Comparison of ENCODE assay signal across 19 cellular contexts in genomic region chr7:11810043-11810625, GRCh38. TPM values are rescaled to one million over a fixed set of nuclear protein-coding genes. Genes with fewer than 3 reads are reported as not detected.
DNase-seq lines count a peak whose midpoint lies in the region; ATAC-seq, FAIRE-seq and TF ChIP-seq lines count a peak whose summit lies in the region.
"Had no signal": no experiment of that assay in that cellular context is flagged by ENCODE, and none has a peak within 500 bp of the region (broad histone marks: within the 10 kb centered on the region; RNA-seq: fewer than 3 reads in every experiment).

No MANE protein-coding gene starts in this region.

- H3K4me2 ChIP-seq in GM23338 = no peak overlapping the region
- no peak overlapping the region for H3K4me2 ChIP-seq in GM12878 (ENCODE audit: control insufficient read depth, insufficient read depth)

- TF ChIP-seq CTCF in GM23338 (conservative IDR thresholded peaks at IDR 0.05; ENCODE audit: low read depth in 2 of 2) (no peak), GM12878 (IDR thresholded peaks at IDR 0.05 in 2 of 3, conservative IDR thresholded peaks at IDR 0.05 in 1 of 3; ENCODE audit: control insufficient read depth in 2 of 3, extremely low read depth in 1 of 3, insufficient read depth in 1 of 3, low read depth in 3 of 3, low read length in 3 of 3) (no peak)

- SMC1A ChIA-PET in GM12878 (lab: Charles Lee; ENCODE audit: uncharacterized antibody, unreplicated experiment) = no interaction called here

- no peaks in the 10 kb centered on the region for H3K36me3 Mint-ChIP-seq in GM23338 (ENCODE audit: low read depth)
- H3K36me3 Mint-ChIP-seq in stimulated activated memory B cell treated with anti-CD40 and anti-IgM and Interleukin-4, amounts not matched to agents 10 μg/mL and 1 μg/mL and 100 μg/mL, for 72 hours = no peaks in the 10 kb centered on the region
- H3K36me3 Mint-ChIP-seq in activated naive CD8-positive, alpha-beta T cell treated with anti-CD3 and anti-CD28 coated beads for 36 hours = no peaks in the 10 kb centered on the region
- H3K36me3 Mint-ChIP-seq: CD4-positive, CD25-positive, alpha-beta regulatory T cell; CD8-positive, alpha-beta memory T cell had no signal

- DNase-seq in GM23338 (ENCODE audit: low spot score) = peak; percentile 17
- no peak for DNase-seq in GM12878 (ENCODE audit: low read depth, low spot score)
- peak; percentile 13 for DNase-seq in iPS-NIHi7 (ENCODE audit: extremely low spot score)
- DNase-seq in activated naive CD8-positive, alpha-beta T cell treated with anti-CD3 and anti-CD28 coated beads for 36 hours = no peak
- no peak for DNase-seq in NCI-H1694 (lab: John Stamatoyannopoulos, UW)
- no peak for DNase-seq in activated CD4-positive, alpha-beta T cell treated with anti-CD3 and anti-CD28 coated beads, Interleukin-2, amount 50 U/mL, for 48 hours
- DNase-seq: ACHN; BE2C; C1 segment of cervical spinal cord; Caco-2; CD4-positive, CD25-positive, alpha-beta regulatory T cell; CD8-positive, alpha-beta memory T cell had no signal

- H3K27me3 Mint-ChIP-seq in GM23338 (ENCODE audit: insufficient read depth, low read depth, poor library complexity) = no peaks in the 10 kb centered on the region
- H3K27me3 Mint-ChIP-seq in stimulated activated memory B cell treated with anti-CD40 and anti-IgM and Interleukin-4, amounts not matched to agents 10 μg/mL and 1 μg/mL and 100 μg/mL, for 72 hours = no peaks in the 10 kb centered on the region
- H3K27me3 Mint-ChIP-seq in activated naive CD8-positive, alpha-beta T cell treated with anti-CD3 and anti-CD28 coated beads for 36 hours = no peaks in the 10 kb centered on the region
- H3K27me3 Mint-ChIP-seq: CD4-positive, CD25-positive, alpha-beta regulatory T cell; CD8-positive, alpha-beta memory T cell had no signal

- H3K9me3 ChIP-seq in GM12878 (replicated peaks; ENCODE audit: control insufficient read depth, insufficient read depth, low read length) = no peaks in the 10 kb centered on the region
- H3K9me3 ChIP-seq: BE2C, Caco-2, HAP-1 had no signal

- no peak for TF ChIP-seq EP300 in GM12878 (IDR thresholded peaks at IDR 0.05; ENCODE audit: borderline replicate concordance in 1 of 2, control insufficient read depth in 1 of 2, low read depth in 2 of 2, low read length in 2 of 2)

- POLR2A ChIA-PET in GM12878 (lab: Charles Lee) = no interaction called here

- H3K27ac ChIP-seq in GM23338 (ENCODE audit: low read depth) (no peak overlapping the region), GM12878 (ENCODE audit: control insufficient read depth, insufficient read depth) (no peak overlapping the region)

- no peak overlapping the region for H3K9ac ChIP-seq in GM12878 (ENCODE audit: control insufficient read depth, insufficient read depth, low read length)

- CTCF ChIA-PET in GM12878 (lab: Yijun Ruan, JAX) = no interaction called here

- H4K20me1 ChIP-seq in GM23338 (replicated peaks; ENCODE audit: insufficient read depth) (no peaks in the 10 kb centered on the region), GM12878 (ENCODE audit: control insufficient read depth, insufficient read depth) (no peaks in the 10 kb centered on the region)

- no peaks in the 10 kb centered on the region for H3K9me3 Mint-ChIP-seq in GM23338
- no peaks in the 10 kb centered on the region for H3K9me3 Mint-ChIP-seq in stimulated activated memory B cell treated with anti-CD40 and anti-IgM and Interleukin-4, amounts not matched to agents 10 μg/mL and 1 μg/mL and 100 μg/mL, for 72 hours
- H3K9me3 Mint-ChIP-seq in activated naive CD8-positive, alpha-beta T cell treated with anti-CD3 and anti-CD28 coated beads for 36 hours = no peaks in the 10 kb centered on the region
- H3K9me3 Mint-ChIP-seq: CD8-positive, alpha-beta memory T cell had no signal

- in situ Hi-C loops in GM12878 (cut with MboI) = no loop called here

- intact Hi-C loops in GM12878 (cut with micrococcal nuclease; ENCODE audit: unreplicated experiment) = no loop called here

- H3K4me1 ChIP-seq in GM23338 (ENCODE audit: insufficient read depth) (no peaks in the 10 kb centered on the region), GM12878 (ENCODE audit: control insufficient read depth, insufficient read depth, low read length) (no peaks in the 10 kb centered on the region)
- H3K4me1 ChIP-seq: BE2C, Caco-2, HAP-1 had no signal

- no peaks in the 10 kb centered on the region for H3K9me2 ChIP-seq in GM23338 (ENCODE audit: insufficient read depth)

- H3K4me1 Mint-ChIP-seq in GM23338 = peaks cover 7% of the 10 kb centered on the region
- no peaks in the 10 kb centered on the region for H3K4me1 Mint-ChIP-seq in stimulated activated memory B cell treated with anti-CD40 and anti-IgM and Interleukin-4, amounts not matched to agents 10 μg/mL and 1 μg/mL and 100 μg/mL, for 72 hours
- no peaks in the 10 kb centered on the region for H3K4me1 Mint-ChIP-seq in activated naive CD8-positive, alpha-beta T cell treated with anti-CD3 and anti-CD28 coated beads for 36 hours
- H3K4me1 Mint-ChIP-seq: CD4-positive, CD25-positive, alpha-beta regulatory T cell; CD8-positive, alpha-beta memory T cell had no signal

- no peak for TF ChIP-seq RAD21 in GM12878 (IDR thresholded peaks at IDR 0.05; ENCODE audit: insufficient read depth, low read depth, low read length)

- 8% methylated on average over 4 of the region's 4 CpGs for WGBS in GM12878 (ENCODE audit: insufficient coverage, insufficient replicate concordance, low lambda C conversion rate, missing lambda C conversion rate)

- H3K27me3 ChIP-seq in GM23338 (ENCODE audit: insufficient read depth) = no peaks in the 10 kb centered on the region
- no peaks in the 10 kb centered on the region for H3K27me3 ChIP-seq in GM12878 (replicated peaks in 1 of 2; ENCODE audit: control insufficient read depth in 2 of 2, insufficient read depth in 2 of 2, low read length in 1 of 2)
- H3K27me3 ChIP-seq: BE2C had no signal

- peak; percentile 18 for FAIRE-seq in GM12878 (lab: Jason Lieb, UNC)
- FAIRE-seq: D721Med, G401.6, GM12892, GM18507, HepG2 had no signal

- no peaks in the 10 kb centered on the region for H3F3A ChIP-seq in GM23338 (replicated peaks; ENCODE audit: low read depth)

- H3K4me3 Mint-ChIP-seq in GM23338 = no peak overlapping the region
- H3K4me3 Mint-ChIP-seq in stimulated activated memory B cell treated with anti-CD40 and anti-IgM and Interleukin-4, amounts not matched to agents 10 μg/mL and 1 μg/mL and 100 μg/mL, for 72 hours = no peak overlapping the region
- H3K4me3 Mint-ChIP-seq in activated naive CD8-positive, alpha-beta T cell treated with anti-CD3 and anti-CD28 coated beads for 36 hours = no peak overlapping the region
- H3K4me3 Mint-ChIP-seq: CD4-positive, CD25-positive, alpha-beta regulatory T cell; CD8-positive, alpha-beta memory T cell had no signal

- no peak for TF ChIP-seq POLR2A in GM12878 (IDR thresholded peaks at IDR 0.05; ENCODE audit: low read depth, low read length)

- H2AFZ ChIP-seq in GM23338 (no peak overlapping the region), GM12878 (ENCODE audit: control insufficient read depth, low read depth, low read length) (no peak overlapping the region)

- H3K36me3 ChIP-seq in GM23338 (ENCODE audit: insufficient read depth) (no peaks in the 10 kb centered on the region), GM12878 (ENCODE audit: control insufficient read depth in 2 of 2, insufficient read depth in 2 of 2, low read length in 1 of 2) (no peaks in the 10 kb centered on the region)
- H3K36me3 ChIP-seq: BE2C, HAP-1 had no signal

- no peak overlapping the region for H3K27ac Mint-ChIP-seq in GM23338
- H3K27ac Mint-ChIP-seq in stimulated activated memory B cell treated with anti-CD40 and anti-IgM and Interleukin-4, amounts not matched to agents 10 μg/mL and 1 μg/mL and 100 μg/mL, for 72 hours = no peak overlapping the region
- no peak overlapping the region for H3K27ac Mint-ChIP-seq in activated naive CD8-positive, alpha-beta T cell treated with anti-CD3 and anti-CD28 coated beads for 36 hours
- H3K27ac Mint-ChIP-seq: CD4-positive, CD25-positive, alpha-beta regulatory T cell; CD8-positive, alpha-beta memory T cell had no signal

- RAD21 ChIA-PET in GM12878 (lab: Charles Lee; ENCODE audit: unreplicated experiment) = no interaction called here

- BruUV-seq in GM12878 (replicated peaks; lab: Mats Ljungman, UMichigan) = no TSS peak

- ATAC-seq in GM23338 (peak; percentile 70), GM12878 (no peak)
- ATAC-seq in stimulated activated memory B cell treated with anti-CD40 and anti-IgM and Interleukin-4, amounts not matched to agents 10 μg/mL and 1 μg/mL and 100 μg/mL, for 72 hours = peak; percentile 24
- ATAC-seq: HepG2 had no signal

- H3K4me3 ChIP-seq in GM23338 (no peak overlapping the region), GM12878 (no peak overlapping the region)
- H3K4me3 ChIP-seq: HAP-1 had no signal

- H3K79me2 ChIP-seq in GM23338 (replicated peaks; ENCODE audit: insufficient read depth) (no peaks in the 10 kb centered on the region), GM12878 (ENCODE audit: control insufficient read depth, insufficient read depth, low read length) (no peaks in the 10 kb centered on the region)

TF ChIP-seq in GM12878, 131 proteins besides CTCF, POLR2A, EP300 and RAD21 (continues in another document):
- no peak for TF ChIP-seq TAF1 (IDR thresholded peaks at IDR 0.05; ENCODE audit: borderline replicate concordance, low read depth, low read length)
- TF ChIP-seq FOXM1 (IDR thresholded peaks at IDR 0.05; ENCODE audit: low read depth, low read length) = no peak
- TF ChIP-seq RFX5 (IDR thresholded peaks at IDR 0.05; ENCODE audit: low read depth, low read length) = no peak
- TF ChIP-seq RCOR1 (conservative IDR thresholded peaks at IDR 0.05; ENCODE audit: low read depth, low read length) = no peak

RNA-seq across cellular contexts. Expression of gene THSD7A, which starts 21.9 kb away (rescaled TPM):
- total RNA-seq in GM23338 (2014; rRNA removed; shearing (Covaris generic)) = 1.3 and 1.7 TPM in 2 replicates
- polyA plus RNA-seq in GM23338 (2016; fragmentation: Nextera tagmentation; extraction: Ambion mirVana) (1.1 and 2.1 TPM in 2 replicates), GM12878 (2011; rRNA removed) (0.03 and 0.27 TPM in 2 replicates), GM12878 (2014; fragmentation: Illumina TruSeq; extraction: Trizol) (0.03 TPM in 1 of 2 replicates, not detected in the other), GM12878 (2014; fragmentation: Nextera tagmentation; extraction: Ambion mirVana) (not detected), GM12878 (2014; rRNA removed) (not detected in 2 replicates), GM12878 (2016; fragmentation: Nextera tagmentation; extraction: Ambion mirVana) (under 1 TPM in 1 of 2 experiments, not detected in 1; 0.09 TPM)
- 0.21 and 0.34 TPM in 2 replicates for total RNA-seq in GM12878 (2013; cell fraction: nucleolus; rRNA removed)
- total RNA-seq in GM12878 (2014; rRNA removed) (not detected in 2 replicates), GM12878 (2014; rRNA removed; fragmentation: Illumina TruSeq; extraction: Trizol) (not detected in 2 replicates), GM12878 (2021) (0.03 TPM in 1 of 2 replicates, not detected in the other)
- polyA plus RNA-seq in GM12878 (2011; ENCODE audit: low read depth) = not detected
- polyA plus RNA-seq in GM12878 (2011; cell fraction: cytosol; rRNA removed) = 0.01 TPM in 1 of 2 replicates, not detected in the other
- 0.03 and 0.26 TPM in 2 replicates for polyA plus RNA-seq in GM12878 (2011; cell fraction: nucleus; rRNA removed)
- polyA plus RNA-seq in GM12878 (2012) = 0.04 TPM in 1 of 2 replicates, not detected in the other
- polyA minus RNA-seq in GM12878 (2011; rRNA and poly(A)+ RNA removed) = 0.07 TPM in 1 of 2 replicates, not detected in the other
- not detected in 2 replicates for polyA minus RNA-seq in GM12878 (2011; cell fraction: cytosol; rRNA and poly(A)+ RNA removed)
- 0.10 and 0.12 TPM in 2 replicates for polyA minus RNA-seq in GM12878 (2011; cell fraction: nucleus; rRNA and poly(A)+ RNA removed)
- total RNA-seq in activated naive CD8-positive, alpha-beta T cell treated with anti-CD3 and anti-CD28 coated beads for 36 hours = not detected
- total RNA-seq: CD8-positive, alpha-beta memory T cell had no signal
- polyA plus RNA-seq: CD4-positive, CD25-positive, alpha-beta regulatory T cell; CD8-positive, alpha-beta memory T cell had no signal

Comparison
In these comparisons a context has a peak if more than half of its experiments do, and no peak if none do; other contexts are left out.
1. DNase-seq: peak in GM23338 (single experiment) and iPS-NIHi7 (single experiment); none in GM12878 (single experiment), activated naive CD8-positive, alpha-beta T cell treated with anti-CD3 and anti-CD28 coated beads for 36 hours (single experiment), NCI-H1694 (single experiment) and activated CD4-positive, alpha-beta T cell treated with anti-CD3 and anti-CD28 coated beads, Interleukin-2, amount 50 U/mL, for 48 hours (0 of 2).